Comparison of ENCODE assay signal across 19 cellular contexts in the genomic region with DNA sequence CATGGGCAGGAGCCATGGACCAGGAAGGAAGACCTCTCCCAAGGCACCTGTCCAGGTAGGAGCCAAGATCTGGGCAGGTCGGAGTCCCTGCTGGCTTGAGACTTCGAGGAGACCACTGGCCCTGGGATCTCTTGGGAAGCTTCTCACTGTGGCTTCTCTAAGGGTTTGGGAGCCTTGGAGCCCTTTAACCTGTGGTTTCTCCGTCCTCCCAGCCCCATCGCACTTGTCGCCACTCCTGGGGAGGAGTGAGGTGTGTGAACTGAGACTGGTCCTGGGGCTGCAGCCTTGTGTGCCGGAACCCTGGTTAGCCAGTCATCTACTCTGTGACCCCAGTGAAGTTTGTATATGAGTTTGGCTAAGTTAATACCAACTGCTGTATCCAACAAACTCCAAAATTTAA. TPM values are rescaled to one million over a fixed set of nuclear protein-coding genes. Genes with fewer than 3 reads are reported as not detected.
DNase-seq lines count a peak whose midpoint lies in the region; ATAC-seq lines count a peak whose summit lies in the region.
"Had no signal": no experiment of that assay in that cellular context is flagged by ENCODE, and none has a peak within 500 bp of the region (broad histone marks: within the 10 kb centered on the region; RNA-seq: fewer than 3 reads in every experiment).

No MANE protein-coding gene starts in this region.

- H3K36me3 Mint-ChIP-seq in effector memory CD8-positive, alpha-beta T cell (ENCODE audit: insufficient read depth), result peaks cover 83% of the 10 kb centered on the region

- H3K9me3 Mint-ChIP-seq in effector memory CD8-positive, alpha-beta T cell, result no peaks in the 10 kb centered on the region

- no peak overlapping the region for H3K4me3 Mint-ChIP-seq in effector memory CD8-positive, alpha-beta T cell
- H3K4me3 Mint-ChIP-seq: CD4-positive, CD25-positive, alpha-beta regulatory T cell; CD8-positive, alpha-beta memory T cell had no signal

- no peaks in the 10 kb centered on the region for H3K27me3 Mint-ChIP-seq in effector memory CD8-positive, alpha-beta T cell
- H3K27me3 Mint-ChIP-seq: CD4-positive, CD25-positive, alpha-beta regulatory T cell; CD8-positive, alpha-beta memory T cell had no signal

- no peak overlapping the region for H3K27ac Mint-ChIP-seq in effector memory CD8-positive, alpha-beta T cell

- ATAC-seq in Right ventricle myocardium superior (ENCODE audit: poor library complexity), result no peak
- no peak for ATAC-seq in effector memory CD8-positive, alpha-beta T cell (replicated peaks)
- ATAC-seq: GM12878, HepG2 had no signal

- peaks cover 4 to 16% of the 10 kb centered on the region in 2 donors for H3K4me1 Mint-ChIP-seq in effector memory CD8-positive, alpha-beta T cell (ENCODE audit: low read depth in 2 of 2)

- DNase-seq in cardiac septum (ENCODE audit: low spot score), result peak; percentile 63
- DNase-seq in Right ventricle myocardium superior, result no peak
- peak; percentile 18 for DNase-seq in islet precursor cell
- peak; percentile 26 for DNase-seq in ureter (ENCODE audit: low spot score)
- DNase-seq in GOT3 (lab: John Stamatoyannopoulos, UW), result no peak
- DNase-seq in effector memory CD8-positive, alpha-beta T cell, result no peak
- DNase-seq: ACHN; BE2C; C1 segment of cervical spinal cord; CD4-positive, CD25-positive, alpha-beta regulatory T cell; CD8-positive, alpha-beta memory T cell; COR-L47; DMS 273 treated with DMSO at 0.1 percent for 48 hours; DMS53; DND-41; EL had no signal

- intact Hi-C loops in cardiac septum (cut with DNase I), result no loop called here
- intact Hi-C loops in Right ventricle myocardium superior (cut with DNase I), result no loop called here

RNA-seq across cellular contexts. Expression of a gene that starts 8.2 kb away (rescaled TPM):
- total RNA-seq in cardiac septum (12.8 TPM), Right ventricle myocardium superior (8.4 TPM), ureter (21.3 TPM)

RNA-seq across cellular contexts. Expression of a gene that starts 17.8 kb away (rescaled TPM):
- total RNA-seq in cardiac septum (2.2 TPM), Right ventricle myocardium superior (0.91 TPM), ureter (3.1 TPM)
- total RNA-seq: G401 had no signal

RNA-seq across cellular contexts. Expression of a gene that starts 31.6 kb away (rescaled TPM):
- 45.3 TPM for total RNA-seq in cardiac septum
- total RNA-seq in Right ventricle myocardium superior, result 23.0 TPM
- total RNA-seq in ureter, result 101 TPM

RNA-seq across cellular contexts. Expression of a gene that starts 57.3 kb away (rescaled TPM):
- total RNA-seq in cardiac septum (23.0 TPM), Right ventricle myocardium superior (18.1 TPM), ureter (54.8 TPM)

Comparison
In these comparisons a context has a peak if more than half of its experiments do, and no peak if none do; other contexts are left out.
1. DNase-seq: peak in cardiac septum (single experiment), islet precursor cell (single experiment) and ureter (single experiment); none in Right ventricle myocardium superior (single experiment), GOT3 (single experiment) and effector memory CD8-positive, alpha-beta T cell (0 of 3).